ENCODE assay signal across 9 cellular contexts in the genomic region with DNA sequence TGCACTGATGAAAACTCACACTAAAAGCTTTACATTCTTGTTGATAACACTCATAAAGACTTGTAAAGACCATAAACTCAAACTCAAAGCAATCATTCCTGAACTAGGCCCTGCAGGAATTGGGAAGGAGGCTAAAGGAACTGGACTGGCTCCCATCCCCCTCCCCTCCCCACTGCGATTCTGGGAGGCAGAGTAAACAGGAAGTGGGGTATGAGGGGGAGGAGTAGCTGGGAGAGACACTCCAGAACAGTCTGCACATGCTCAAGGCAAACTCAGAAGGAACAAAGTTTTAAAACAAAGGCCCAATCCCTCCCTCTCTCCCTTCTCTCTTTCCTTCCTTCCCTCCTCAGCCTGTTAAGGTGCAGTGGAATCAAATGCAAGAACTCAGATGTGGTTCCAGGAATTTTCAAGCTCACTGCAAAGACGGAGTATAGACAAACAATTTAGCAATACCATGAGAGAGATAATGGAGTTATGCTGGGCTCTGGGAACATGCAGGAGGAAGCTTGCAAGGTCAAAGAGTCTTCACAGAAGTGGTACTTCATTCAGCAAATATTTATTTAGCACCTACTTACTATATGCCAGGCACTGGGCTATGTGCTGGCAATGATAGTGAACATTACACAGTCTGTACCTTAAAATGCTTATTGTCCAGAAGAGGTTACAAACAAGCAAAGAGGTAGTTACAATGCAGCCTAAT. TPM values are rescaled to one million over a fixed set of nuclear protein-coding genes. Genes with fewer than 3 reads are reported as not detected.
DNase-seq lines count a peak whose midpoint lies in the region; ATAC-seq and TF ChIP-seq lines count a peak whose summit lies in the region.
"Had no signal": no experiment of that assay in that cellular context is flagged by ENCODE, and none has a peak within 500 bp of the region (broad histone marks: within the 10 kb centered on the region; RNA-seq: fewer than 3 reads in every experiment).

No MANE protein-coding gene starts in this region.

- POLR2A ChIA-PET in activated CD8-positive, alpha-beta T cell treated with anti-CD3 and anti-CD28 coated beads, Interleukin-2, amount 10 ng/mL, durations not matched to agents 7 days and 5 days (lab: Charles Lee): interaction anchor here (1.0 to 2.4 kb wide), 3 partner anchors 12 to 61 kb away, joined by 4 to 26 read pairs (median 6); no protein-coding TSS in a partner anchor
- POLR2A ChIA-PET in activated CD8-positive, alpha-beta T cell treated with anti-CD3 and anti-CD28 coated beads for 36 hours (lab: Charles Lee): interaction anchor here (1.2 to 2.1 kb wide), 6 partner anchors 10 to 74 kb away, joined by 3 to 18 read pairs (median 4); a partner anchor contains a TSS

- no peaks in the 10 kb centered on the region for H3K9me3 ChIP-seq in T-helper 17 cell (ENCODE audit: control insufficient read depth, low read length, poor library complexity, severe bottlenecking)
- H3K9me3 ChIP-seq in tibial nerve: no peaks in the 10 kb centered on the region
- H3K9me3 ChIP-seq in Karpas-422 (ENCODE audit: low read length): no peaks in the 10 kb centered on the region

- H3K9me2 ChIP-seq in Karpas-422 (replicated peaks; ENCODE audit: insufficient read depth, low read length): 0 out of 2 replicates have a peak, but pooled peaks cover 3% of the 10 kb centered on the region

- H3K9ac ChIP-seq in Karpas-422 (ENCODE audit: low read length): no peak overlapping the region

- H3K4me1 ChIP-seq in tibial nerve (peaks cover 0 to 19% (median 0%) of the 10 kb centered on the region in 4 donors), Karpas-422 (ENCODE audit: low read length) (no peaks in the 10 kb centered on the region)

- peak in 1 of 2 donors; percentile 51 for TF ChIP-seq EP300 in tibial nerve (IDR thresholded peaks at IDR 0.05)

- H3K27ac Mint-ChIP-seq in activated CD8-positive, alpha-beta T cell treated with anti-CD3 and anti-CD28 coated beads, Interleukin-2, amount 10 ng/mL, durations not matched to agents 7 days and 5 days: no peak overlapping the region
- H3K27ac Mint-ChIP-seq in activated CD8-positive, alpha-beta T cell treated with anti-CD3 and anti-CD28 coated beads for 36 hours: no peak overlapping the region
- H3K27ac Mint-ChIP-seq in T-helper 17 cell: no peak overlapping the region

- H3K27me3 ChIP-seq in tibial nerve (no peaks in the 10 kb centered on the region), Karpas-422 (ENCODE audit: low read length) (no peaks in the 10 kb centered on the region)

- no peak overlapping the region for H3K4me3 ChIP-seq in tibial nerve
- no peak overlapping the region for H3K4me3 ChIP-seq in Karpas-422 (ENCODE audit: low read length)
- H3K4me3 ChIP-seq: skin epidermis had no signal

- H3K79me2 ChIP-seq in Karpas-422 (ENCODE audit: low read length): no peaks in the 10 kb centered on the region

- peaks cover 18% of the 10 kb centered on the region for H3K4me1 Mint-ChIP-seq in activated CD8-positive, alpha-beta T cell treated with anti-CD3 and anti-CD28 coated beads, Interleukin-2, amount 10 ng/mL, durations not matched to agents 7 days and 5 days (ENCODE audit: low read depth)
- peaks cover 19% of the 10 kb centered on the region for H3K4me1 Mint-ChIP-seq in activated CD8-positive, alpha-beta T cell treated with anti-CD3 and anti-CD28 coated beads for 36 hours (ENCODE audit: low read depth)
- peaks cover 5% of the 10 kb centered on the region for H3K4me1 Mint-ChIP-seq in T-helper 17 cell

- no peak overlapping the region for H3K4me3 Mint-ChIP-seq in activated CD8-positive, alpha-beta T cell treated with anti-CD3 and anti-CD28 coated beads, Interleukin-2, amount 10 ng/mL, durations not matched to agents 7 days and 5 days
- H3K4me3 Mint-ChIP-seq in activated CD8-positive, alpha-beta T cell treated with anti-CD3 and anti-CD28 coated beads for 36 hours: no peak overlapping the region
- H3K4me3 Mint-ChIP-seq in T-helper 17 cell: peak overlapping the region; percentile 71

- ATAC-seq in activated CD8-positive, alpha-beta T cell treated with anti-CD3 and anti-CD28 coated beads, Interleukin-2, amount 10 ng/mL, durations not matched to agents 7 days and 5 days: no peak
- ATAC-seq in activated CD8-positive, alpha-beta T cell treated with anti-CD3 and anti-CD28 coated beads for 36 hours: no peak
- ATAC-seq in T-helper 17 cell: peak; percentile 42

- intact Hi-C loops in activated CD8-positive, alpha-beta T cell treated with anti-CD3 and anti-CD28 coated beads for 36 hours (cut with micrococcal nuclease): no loop called here

- peaks cover 9% of the 10 kb centered on the region for H3K36me3 Mint-ChIP-seq in activated CD8-positive, alpha-beta T cell treated with anti-CD3 and anti-CD28 coated beads, Interleukin-2, amount 10 ng/mL, durations not matched to agents 7 days and 5 days (ENCODE audit: low read depth)
- H3K36me3 Mint-ChIP-seq in activated CD8-positive, alpha-beta T cell treated with anti-CD3 and anti-CD28 coated beads for 36 hours (ENCODE audit: low read depth): peaks cover 2% of the 10 kb centered on the region
- peaks cover 2% of the 10 kb centered on the region for H3K36me3 Mint-ChIP-seq in T-helper 17 cell (ENCODE audit: low read depth)

- no peaks in the 10 kb centered on the region for H4K20me1 ChIP-seq in Karpas-422 (ENCODE audit: insufficient read depth, low read depth, low read length)

- H3K27ac ChIP-seq in tibial nerve: peak overlapping the region in 3 of 4 donors; percentile 56 to 68 (median 58)
- H3K27ac ChIP-seq in Karpas-422 (ENCODE audit: low read length): no peak overlapping the region

- no peaks in the 10 kb centered on the region for H3K9me3 Mint-ChIP-seq in activated CD8-positive, alpha-beta T cell treated with anti-CD3 and anti-CD28 coated beads, Interleukin-2, amount 10 ng/mL, durations not matched to agents 7 days and 5 days (ENCODE audit: insufficient read depth)
- peaks cover 1% of the 10 kb centered on the region for H3K9me3 Mint-ChIP-seq in activated CD8-positive, alpha-beta T cell treated with anti-CD3 and anti-CD28 coated beads for 36 hours

- H2AFZ ChIP-seq in Karpas-422 (ENCODE audit: low read length): no peak overlapping the region

- no peak for TF ChIP-seq POLR2A in tibial nerve (IDR thresholded peaks at IDR 0.05)

- no peak overlapping the region for H3K4me2 ChIP-seq in Karpas-422 (ENCODE audit: low read depth, low read length, poor library complexity, severe bottlenecking)

- CTCF ChIA-PET in activated CD8-positive, alpha-beta T cell treated with anti-CD3 and anti-CD28 coated beads, Interleukin-2, amount 10 ng/mL, durations not matched to agents 7 days and 5 days (lab: Charles Lee): interaction anchor here (1.1 to 2.3 kb wide), 2 partner anchors 10 to 13 kb away, joined by 3 to 12 read pairs; no protein-coding TSS in a partner anchor
- CTCF ChIA-PET in activated CD8-positive, alpha-beta T cell treated with anti-CD3 and anti-CD28 coated beads for 36 hours (lab: Charles Lee): no interaction called here

- H3K27me3 Mint-ChIP-seq in activated CD8-positive, alpha-beta T cell treated with anti-CD3 and anti-CD28 coated beads, Interleukin-2, amount 10 ng/mL, durations not matched to agents 7 days and 5 days (ENCODE audit: low read depth): no peaks in the 10 kb centered on the region
- H3K27me3 Mint-ChIP-seq in activated CD8-positive, alpha-beta T cell treated with anti-CD3 and anti-CD28 coated beads for 36 hours: no peaks in the 10 kb centered on the region
- H3K27me3 Mint-ChIP-seq in T-helper 17 cell: no peaks in the 10 kb centered on the region

- 13 to 23% methylated on average over 2 of the region's 2 CpGs for WGBS in tibial nerve, 2 donors

- DNase-seq in activated CD8-positive, alpha-beta T cell treated with anti-CD3 and anti-CD28 coated beads, Interleukin-2, amount 10 ng/mL, durations not matched to agents 7 days and 5 days: peak; percentile 29
- DNase-seq in activated CD8-positive, alpha-beta T cell treated with anti-CD3 and anti-CD28 coated beads for 36 hours: no peak
- DNase-seq in T-helper 17 cell (no peak), iPS-NIHi7 (ENCODE audit: extremely low spot score) (peak; percentile 64), tibial nerve (ENCODE audit: low spot score in 2 of 2) (no peak), Karpas-422 (no peak), SW 1271 (lab: John Stamatoyannopoulos, UW) (no peak), HuH-7.5 (ENCODE audit: low spot score) (no peak)

- no peaks in the 10 kb centered on the region for H3K36me3 ChIP-seq in tibial nerve
- no peaks in the 10 kb centered on the region for H3K36me3 ChIP-seq in Karpas-422 (ENCODE audit: insufficient read depth, low read length)

- TF ChIP-seq CTCF in activated CD8-positive, alpha-beta T cell treated with anti-CD3 and anti-CD28 coated beads for 36 hours (IDR thresholded peaks at IDR 0.05): no peak
- no peak for TF ChIP-seq CTCF in tibial nerve (IDR thresholded peaks at IDR 0.05)

RNA-seq across cellular contexts. Expression of a gene that starts 15.9 kb away (rescaled TPM):
- total RNA-seq in activated CD8-positive, alpha-beta T cell treated with anti-CD3 and anti-CD28 coated beads, Interleukin-2, amount 10 ng/mL, durations not matched to agents 7 days and 5 days: 10 to 100 TPM; 63.5 to 67.5 TPM
- 10 to 100 TPM; 74.6 to 79.4 TPM for total RNA-seq in activated CD8-positive, alpha-beta T cell treated with anti-CD3 and anti-CD28 coated beads for 36 hours
- total RNA-seq in T-helper 17 cell: 10 to 100 TPM; 33.0 to 43.5 TPM
- total RNA-seq in tibial nerve: 100 to 1,000 TPM in 2 of 4 donors, 10 to 100 TPM in 2; 67.5 to 153 (median 97.1) TPM
- not detected in 2 replicates for total RNA-seq in Karpas-422 (2014; rRNA removed; shearing (Covaris generic); ENCODE audit: low replicate concordance)

Comparison
In these comparisons a context has a peak if more than half of its experiments do, and no peak if none do; other contexts are left out.
1. DNase-seq: peak in activated CD8-positive, alpha-beta T cell treated with anti-CD3 and anti-CD28 coated beads, Interleukin-2, amount 10 ng/mL, durations not matched to agents 7 days and 5 days (single experiment) and iPS-NIHi7 (single experiment); none in activated CD8-positive, alpha-beta T cell treated with anti-CD3 and anti-CD28 coated beads for 36 hours (single experiment), T-helper 17 cell (0 of 3), tibial nerve (0 of 2), Karpas-422 (single experiment), SW 1271 (0 of 2) and HuH-7.5 (single experiment).
2. RNA of a gene that starts 15.9 kb away (total RNA-seq): 67.5 to 153 TPM in tibial nerve, 74.6 to 79.4 TPM in activated CD8-positive, alpha-beta T cell treated with anti-CD3 and anti-CD28 coated beads for 36 hours, 63.5 to 67.5 TPM in activated CD8-positive, alpha-beta T cell treated with anti-CD3 and anti-CD28 coated beads, Interleukin-2, amount 10 ng/mL, durations not matched to agents 7 days and 5 days and 33.0 to 43.5 TPM in T-helper 17 cell; not detected in Karpas-422; every median in the first group is over 10 times any median in the second.